In genomic region chr4:147638942-147639341, GRCh38 we compare ENCODE assay signal across 10 cellular contexts. TPM values are rescaled to one million over a fixed set of nuclear protein-coding genes. Genes with fewer than 3 reads are reported as not detected.
DNase-seq lines count a peak whose midpoint lies in the region; ATAC-seq lines count a peak whose summit lies in the region.
"Had no signal": no experiment of that assay in that cellular context is flagged by ENCODE, and none has a peak within 500 bp of the region (broad histone marks: within the 10 kb centered on the region; RNA-seq: fewer than 3 reads in every experiment).

No MANE protein-coding gene starts in this region.

- POLR2A ChIA-PET in naive thymus-derived CD8-positive, alpha-beta T cell (lab: Charles Lee) = no interaction called here

- H3K36me3 Mint-ChIP-seq in activated naive CD4-positive, alpha-beta T cell treated with anti-CD3 and anti-CD28 coated beads, Interleukin-2, amount 50 U/mL, for 72 hours = peaks cover 25 to 48% of the 10 kb centered on the region in 2 donors
- H3K36me3 Mint-ChIP-seq in naive thymus-derived CD8-positive, alpha-beta T cell = peaks cover 27 to 83% (median 57%) of the 10 kb centered on the region in 3 donors

- ATAC-seq in GM18868 (IDR thresholded peaks at IDR 0.05; ENCODE audit: unreplicated experiment) = peak; percentile 89
- peak; percentile 73 for ATAC-seq in HG02759 (IDR thresholded peaks at IDR 0.05; ENCODE audit: unreplicated experiment)
- peak; percentile 64 to 76 for ATAC-seq in activated naive CD4-positive, alpha-beta T cell treated with anti-CD3 and anti-CD28 coated beads, Interleukin-2, amount 50 U/mL, for 72 hours
- peak; percentile 22 to 41 for ATAC-seq in naive thymus-derived CD8-positive, alpha-beta T cell
- ATAC-seq in HG03025 (IDR thresholded peaks at IDR 0.05; ENCODE audit: low FRiP score, unreplicated experiment) = no peak

- peak overlapping the region in 1 of 2 donors; percentile 42 for H3K27ac Mint-ChIP-seq in activated naive CD4-positive, alpha-beta T cell treated with anti-CD3 and anti-CD28 coated beads, Interleukin-2, amount 50 U/mL, for 72 hours
- H3K27ac Mint-ChIP-seq in naive thymus-derived CD8-positive, alpha-beta T cell = peak overlapping the region; percentile 7 to 87 (median 76)
- H3K27ac Mint-ChIP-seq: stimulated activated naive CD8-positive, alpha-beta T cell treated with anti-CD3 and anti-CD28 coated beads, Interleukin-15, Interleukin-2, amounts not matched to agents 100 ng/mL and 50 ng/mL, for 24 hours had no signal

- peaks cover 11 to 28% (median 19%) of the 10 kb centered on the region in 4 donors for H3K4me1 Mint-ChIP-seq in naive thymus-derived CD8-positive, alpha-beta T cell

- peak overlapping the region in 3 of 10 donors; percentile 10 to 55 (median 11) for H3K4me3 Mint-ChIP-seq in naive thymus-derived CD8-positive, alpha-beta T cell
- H3K4me3 Mint-ChIP-seq: neural crest cell; stimulated activated naive CD8-positive, alpha-beta T cell treated with anti-CD3 and anti-CD28 coated beads, Interleukin-15, Interleukin-2, amounts not matched to agents 100 ng/mL and 50 ng/mL, for 24 hours had no signal

- H3K9me3 Mint-ChIP-seq in activated naive CD4-positive, alpha-beta T cell treated with anti-CD3 and anti-CD28 coated beads, Interleukin-2, amount 50 U/mL, for 72 hours = peaks cover 0 to 10% of the 10 kb centered on the region in 2 donors
- H3K9me3 Mint-ChIP-seq in naive thymus-derived CD8-positive, alpha-beta T cell = peaks cover 0 to 23% (median 2%) of the 10 kb centered on the region in 9 donors
- H3K9me3 Mint-ChIP-seq: neural crest cell; stimulated activated naive CD8-positive, alpha-beta T cell treated with anti-CD3 and anti-CD28 coated beads, Interleukin-15, Interleukin-2, amounts not matched to agents 100 ng/mL and 50 ng/mL, for 24 hours had no signal

- H3K27me3 Mint-ChIP-seq in naive thymus-derived CD8-positive, alpha-beta T cell = no peaks in the 10 kb centered on the region
- H3K27me3 Mint-ChIP-seq: stimulated activated naive CD8-positive, alpha-beta T cell treated with anti-CD3 and anti-CD28 coated beads, Interleukin-15, Interleukin-2, amounts not matched to agents 100 ng/mL and 50 ng/mL, for 24 hours had no signal

- no peak for DNase-seq in activated naive CD4-positive, alpha-beta T cell treated with anti-CD3 and anti-CD28 coated beads, Interleukin-2, amount 50 U/mL, for 72 hours (ENCODE audit: low spot score in 2 of 2)
- DNase-seq in naive thymus-derived CD8-positive, alpha-beta T cell = no peak
- DNase-seq in iPS-NIHi11 (ENCODE audit: low spot score) (no peak), medulla oblongata (ENCODE audit: extremely low spot score) (no peak)
- DNase-seq: adrenal gland had no signal

RNA-seq across cellular contexts. Expression of gene TMEM184C, which starts 21.7 kb away (rescaled TPM):
- total RNA-seq in activated naive CD4-positive, alpha-beta T cell treated with anti-CD3 and anti-CD28 coated beads, Interleukin-2, amount 50 U/mL, for 72 hours = 10 to 100 TPM; 11.4 to 14.1 TPM
- 10 to 100 TPM; 21.8 to 27.9 TPM for total RNA-seq in naive thymus-derived CD8-positive, alpha-beta T cell
- 10 to 100 TPM; 12.6 to 27.9 (median 16.6) TPM for polyA plus RNA-seq in naive thymus-derived CD8-positive, alpha-beta T cell

RNA-seq across cellular contexts. Expression of gene PRMT9, which starts 45.0 kb away (rescaled TPM):
- total RNA-seq in activated naive CD4-positive, alpha-beta T cell treated with anti-CD3 and anti-CD28 coated beads, Interleukin-2, amount 50 U/mL, for 72 hours = 10 to 100 TPM in 1 of 2 donors, 1 to 10 TPM in 1; 7.5 to 12.9 TPM
- 10 to 100 TPM; 10.6 to 13.3 TPM for total RNA-seq in naive thymus-derived CD8-positive, alpha-beta T cell
- 1 to 10 TPM; 4.6 to 5.8 (median 5.4) TPM for polyA plus RNA-seq in naive thymus-derived CD8-positive, alpha-beta T cell
